ENCODE assay signal across 8 cellular contexts in the genomic region with DNA sequence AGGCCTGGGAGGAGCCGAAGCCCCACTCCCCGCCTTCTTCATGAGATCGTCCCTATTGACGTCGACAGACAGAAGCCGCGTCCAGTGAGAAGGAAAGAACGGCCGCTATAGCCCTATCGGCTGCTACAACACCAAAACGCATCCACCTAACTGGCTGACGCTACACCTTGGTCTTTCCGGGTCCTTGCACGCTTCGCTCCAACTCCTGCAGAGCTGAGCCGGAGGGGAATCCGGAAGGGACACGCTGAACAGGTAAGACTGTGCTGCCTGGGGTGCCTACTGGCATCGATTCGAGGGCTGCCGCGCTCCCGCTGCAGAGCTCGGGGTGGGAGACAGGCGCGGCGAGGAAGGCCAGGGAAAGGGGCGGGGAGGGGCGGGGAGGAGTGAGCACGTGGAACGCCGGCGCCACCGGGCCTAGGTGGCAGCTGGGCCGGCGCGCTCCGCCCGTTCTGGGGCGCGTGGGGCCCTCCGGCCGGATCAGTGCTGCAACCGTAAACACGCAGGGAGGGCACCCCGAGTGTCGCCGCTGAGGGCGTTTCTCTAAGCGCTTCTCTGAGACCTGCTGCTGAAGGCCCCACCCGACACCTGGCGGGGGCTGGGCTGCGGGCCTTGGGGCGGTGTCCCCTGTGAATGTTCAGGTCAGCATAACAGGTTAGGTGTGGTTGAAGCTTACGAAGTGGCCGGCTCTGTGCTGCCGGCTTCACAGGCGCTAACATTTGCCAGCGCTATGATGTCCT. TPM values are rescaled to one million over a fixed set of nuclear protein-coding genes. Genes with fewer than 3 reads are reported as not detected.
DNase-seq lines count a peak whose midpoint lies in the region; ATAC-seq and TF ChIP-seq lines count a peak whose summit lies in the region.

A gene with protein sequence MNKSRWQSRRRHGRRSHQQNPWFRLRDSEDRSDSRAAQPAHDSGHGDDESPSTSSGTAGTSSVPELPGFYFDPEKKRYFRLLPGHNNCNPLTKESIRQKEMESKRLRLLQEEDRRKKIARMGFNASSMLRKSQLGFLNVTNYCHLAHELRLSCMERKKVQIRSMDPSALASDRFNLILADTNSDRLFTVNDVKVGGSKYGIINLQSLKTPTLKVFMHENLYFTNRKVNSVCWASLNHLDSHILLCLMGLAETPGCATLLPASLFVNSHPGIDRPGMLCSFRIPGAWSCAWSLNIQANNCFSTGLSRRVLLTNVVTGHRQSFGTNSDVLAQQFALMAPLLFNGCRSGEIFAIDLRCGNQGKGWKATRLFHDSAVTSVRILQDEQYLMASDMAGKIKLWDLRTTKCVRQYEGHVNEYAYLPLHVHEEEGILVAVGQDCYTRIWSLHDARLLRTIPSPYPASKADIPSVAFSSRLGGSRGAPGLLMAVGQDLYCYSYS (plus strand): TSS at position 173 of the 737 bp plus-strand sequence. CDS start 11,515 bp downstream, outside the sequence.

- no peak for TF ChIP-seq CTCF in Loucy (conservative IDR thresholded peaks at IDR 0.05; ENCODE audit: low read length)
- no peak for TF ChIP-seq CTCF in RWPE2 (IDR thresholded peaks at IDR 0.05; ENCODE audit: poor library complexity, severe bottlenecking)
- TF ChIP-seq CTCF in fibroblast of mammary gland (conservative IDR thresholded peaks at IDR 0.05; ENCODE audit: control insufficient read depth, insufficient read depth, low read depth, low read length): no peak

- H3K9me2 ChIP-seq in Loucy (replicated peaks; ENCODE audit: low read depth, low read length): no peaks in the 10 kb centered on the region

- H3K9ac ChIP-seq in Loucy (ENCODE audit: low read depth, low read length, poor library complexity, severe bottlenecking): peak within 1 kb of the TSS; percentile 68

- POLR2A ChIA-PET in naive thymus-derived CD8-positive, alpha-beta T cell (lab: Charles Lee): interaction anchor here (0.5 to 2.4 kb wide), 9 partner anchors 10 to 532 kb away, joined by 3 to 6 read pairs (median 4); a partner anchor contains a TSS

- H3K27me3 ChIP-seq in H7 (ENCODE audit: control insufficient read depth, insufficient read depth, low read length) (peaks cover 4% of the 10 kb centered on the region), Loucy (ENCODE audit: insufficient read depth, low read length, poor library complexity, severe bottlenecking) (no peaks in the 10 kb centered on the region), RWPE2 (ENCODE audit: insufficient read depth, poor library complexity, severe bottlenecking) (no peaks in the 10 kb centered on the region)

- peaks cover 6% of the 10 kb centered on the region for H3K4me1 ChIP-seq in Loucy (ENCODE audit: insufficient read depth, low read length, poor library complexity, severe bottlenecking)
- no peaks in the 10 kb centered on the region for H3K4me1 ChIP-seq in RWPE2 (ENCODE audit: insufficient read depth, poor library complexity, severe bottlenecking)

- peak; percentile 99 for DNase-seq in ELF-1 (ENCODE audit: low read depth, low spot score)
- peak; percentile 98 for DNase-seq in H7
- DNase-seq in RWPE2 (ENCODE audit: low spot score): peak; percentile 99
- peak; percentile 97 for DNase-seq in fibroblast of mammary gland (ENCODE audit: low read depth)
- peak; percentile 60 to 97 (median 92) for DNase-seq in naive thymus-derived CD8-positive, alpha-beta T cell
- peak; percentile 97 for DNase-seq in stimulated activated naive CD4-positive, alpha-beta T cell treated with Interleukin-2 at 50 U/mL for 16 hours (lab: John Stamatoyannopoulos, UW)

- peak; percentile 97 for ATAC-seq in RWPE2 (ENCODE audit: low read depth)
- peak; percentile 98 for ATAC-seq in activated T-helper 17 cell treated with anti-CD3 and anti-CD28 coated beads, Interleukin-2, amount 50 U/mL, for 72 hours (replicated peaks)
- peak; percentile 89 to 95 for ATAC-seq in naive thymus-derived CD8-positive, alpha-beta T cell

- no peaks in the 10 kb centered on the region for H3K4me1 Mint-ChIP-seq in activated T-helper 17 cell treated with anti-CD3 and anti-CD28 coated beads, Interleukin-2, amount 50 U/mL, for 72 hours
- H3K4me1 Mint-ChIP-seq in naive thymus-derived CD8-positive, alpha-beta T cell: peaks cover 6 to 30% (median 18%) of the 10 kb centered on the region in 4 donors

- H2AFZ ChIP-seq in Loucy (ENCODE audit: low read length): peak within 1 kb of the TSS; percentile 98

- H4K20me1 ChIP-seq in Loucy (ENCODE audit: insufficient read depth, low read length, poor library complexity, severe bottlenecking): no peaks in the 10 kb centered on the region

- H3K4me3 Mint-ChIP-seq in activated T-helper 17 cell treated with anti-CD3 and anti-CD28 coated beads, Interleukin-2, amount 50 U/mL, for 72 hours: peak within 1 kb of the TSS; percentile 84
- H3K4me3 Mint-ChIP-seq in naive thymus-derived CD8-positive, alpha-beta T cell: peak within 1 kb of the TSS; percentile 89 to 98 (median 96)

- H3K4me3 ChIP-seq in H7 (ENCODE audit: insufficient read depth, low read depth, low read length) (peak within 1 kb of the TSS; percentile 83), Loucy (ENCODE audit: low read length, poor library complexity, severe bottlenecking) (peak within 1 kb of the TSS; percentile 95), RWPE2 (ENCODE audit: severe bottlenecking) (peak within 1 kb of the TSS; percentile 83), fibroblast of mammary gland (ENCODE audit: control insufficient read depth, low read depth, low read length) (peak within 1 kb of the TSS; percentile 88)

- no peaks in the 10 kb centered on the region for H3F3A ChIP-seq in Loucy (ENCODE audit: low read depth)

- peak within 1 kb of the TSS; percentile 46 for H3K27ac ChIP-seq in RWPE2 (ENCODE audit: poor library complexity, severe bottlenecking)

- H3K9me3 ChIP-seq in Loucy (ENCODE audit: insufficient read depth, low read depth, low read length) (no peaks in the 10 kb centered on the region), RWPE2 (ENCODE audit: severe bottlenecking) (no peaks in the 10 kb centered on the region)

- H3K36me3 Mint-ChIP-seq in activated T-helper 17 cell treated with anti-CD3 and anti-CD28 coated beads, Interleukin-2, amount 50 U/mL, for 72 hours (ENCODE audit: low read depth): no peaks in the 10 kb centered on the region
- peaks cover 0 to 2% (median 2%) of the 10 kb centered on the region in 3 donors for H3K36me3 Mint-ChIP-seq in naive thymus-derived CD8-positive, alpha-beta T cell

- no peaks in the 10 kb centered on the region for H3K27me3 Mint-ChIP-seq in activated T-helper 17 cell treated with anti-CD3 and anti-CD28 coated beads, Interleukin-2, amount 50 U/mL, for 72 hours
- peaks cover 0 to 2% (median 0%) of the 10 kb centered on the region in 5 donors for H3K27me3 Mint-ChIP-seq in naive thymus-derived CD8-positive, alpha-beta T cell

- no peaks in the 10 kb centered on the region for H3K9me3 Mint-ChIP-seq in activated T-helper 17 cell treated with anti-CD3 and anti-CD28 coated beads, Interleukin-2, amount 50 U/mL, for 72 hours
- no peaks in the 10 kb centered on the region for H3K9me3 Mint-ChIP-seq in naive thymus-derived CD8-positive, alpha-beta T cell

- no peaks in the 10 kb centered on the region for H3K79me2 ChIP-seq in Loucy (ENCODE audit: insufficient read depth, low read length)

- H3K36me3 ChIP-seq in H7 (replicated peaks; ENCODE audit: control insufficient read depth, insufficient read depth, low read length) (no peaks in the 10 kb centered on the region), Loucy (ENCODE audit: insufficient read depth, low read length) (no peaks in the 10 kb centered on the region), RWPE2 (ENCODE audit: low read depth) (no peaks in the 10 kb centered on the region)

- peak within 1 kb of the TSS; percentile 83 for H3K27ac Mint-ChIP-seq in activated T-helper 17 cell treated with anti-CD3 and anti-CD28 coated beads, Interleukin-2, amount 50 U/mL, for 72 hours
- H3K27ac Mint-ChIP-seq in naive thymus-derived CD8-positive, alpha-beta T cell: peak within 1 kb of the TSS; percentile 86 to 98 (median 96)

- H3K4me2 ChIP-seq in Loucy (ENCODE audit: low read depth, low read length, poor library complexity, severe bottlenecking): peak within 1 kb of the TSS; percentile 90

RNA-seq across cellular contexts. Expression of the gene that starts here (rescaled TPM):
- 13.2 and 14.0 TPM in 2 replicates for total RNA-seq in H7 (2014; rRNA removed; shearing (Covaris generic))
- total RNA-seq in activated T-helper 17 cell treated with anti-CD3 and anti-CD28 coated beads, Interleukin-2, amount 50 U/mL, for 72 hours: 10 to 100 TPM; 10.8 to 25.2 TPM
- total RNA-seq in naive thymus-derived CD8-positive, alpha-beta T cell: 10 to 100 TPM; 32.4 to 32.8 TPM
- polyA plus RNA-seq in naive thymus-derived CD8-positive, alpha-beta T cell: 10 to 100 TPM in 1 of 3 donors, 1 to 10 TPM in 2; 7.9 to 11.1 (median 9.0) TPM

Comparison
In these comparisons a context has a peak if more than half of its experiments do, and no peak if none do; other contexts are left out.
1. Peak in every context shown above with its lines: DNase-seq, ATAC-seq, H3K4me3 ChIP-seq and H3K27ac ChIP-seq.